1 cellular context compared by ENCODE assay signal in genomic region chr6:17725083-17725482, GRCh38.
TF ChIP-seq lines count a peak whose summit lies in the region.

No MANE protein-coding gene starts in this region.

TF ChIP-seq in HepG2, 621 proteins besides CTCF, POLR2A, EP300 and RAD21 (continued from another document and continues in another):
- TF ChIP-seq, protein P1, sequence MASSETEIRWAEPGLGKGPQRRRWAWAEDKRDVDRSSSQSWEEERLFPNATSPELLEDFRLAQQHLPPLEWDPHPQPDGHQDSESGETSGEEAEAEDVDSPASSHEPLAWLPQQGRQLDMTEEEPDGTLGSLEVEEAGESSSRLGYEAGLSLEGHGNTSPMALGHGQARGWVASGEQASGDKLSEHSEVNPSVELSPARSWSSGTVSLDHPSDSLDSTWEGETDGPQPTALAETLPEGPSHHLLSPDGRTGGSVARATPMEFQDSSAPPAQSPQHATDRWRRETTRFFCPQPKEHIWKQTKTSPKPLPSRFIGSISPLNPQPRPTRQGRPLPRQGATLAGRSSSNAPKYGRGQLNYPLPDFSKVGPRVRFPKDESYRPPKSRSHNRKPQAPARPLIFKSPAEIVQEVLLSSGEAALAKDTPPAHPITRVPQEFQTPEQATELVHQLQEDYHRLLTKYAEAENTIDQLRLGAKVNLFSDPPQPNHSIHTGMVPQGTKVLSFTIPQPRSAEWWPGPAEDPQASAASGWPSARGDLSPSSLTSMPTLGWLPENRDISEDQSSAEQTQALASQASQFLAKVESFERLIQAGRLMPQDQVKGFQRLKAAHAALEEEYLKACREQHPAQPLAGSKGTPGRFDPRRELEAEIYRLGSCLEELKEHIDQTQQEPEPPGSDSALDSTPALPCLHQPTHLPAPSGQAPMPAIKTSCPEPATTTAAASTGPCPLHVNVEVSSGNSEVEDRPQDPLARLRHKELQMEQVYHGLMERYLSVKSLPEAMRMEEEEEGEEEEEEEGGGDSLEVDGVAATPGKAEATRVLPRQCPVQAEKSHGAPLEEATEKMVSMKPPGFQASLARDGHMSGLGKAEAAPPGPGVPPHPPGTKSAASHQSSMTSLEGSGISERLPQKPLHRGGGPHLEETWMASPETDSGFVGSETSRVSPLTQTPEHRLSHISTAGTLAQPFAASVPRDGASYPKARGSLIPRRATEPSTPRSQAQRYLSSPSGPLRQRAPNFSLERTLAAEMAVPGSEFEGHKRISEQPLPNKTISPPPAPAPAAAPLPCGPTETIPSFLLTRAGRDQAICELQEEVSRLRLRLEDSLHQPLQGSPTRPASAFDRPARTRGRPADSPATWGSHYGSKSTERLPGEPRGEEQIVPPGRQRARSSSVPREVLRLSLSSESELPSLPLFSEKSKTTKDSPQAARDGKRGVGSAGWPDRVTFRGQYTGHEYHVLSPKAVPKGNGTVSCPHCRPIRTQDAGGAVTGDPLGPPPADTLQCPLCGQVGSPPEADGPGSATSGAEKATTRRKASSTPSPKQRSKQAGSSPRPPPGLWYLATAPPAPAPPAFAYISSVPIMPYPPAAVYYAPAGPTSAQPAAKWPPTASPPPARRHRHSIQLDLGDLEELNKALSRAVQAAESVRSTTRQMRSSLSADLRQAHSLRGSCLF (CRISPR knock-in tag; IDR thresholded peaks at IDR 0.05; ENCODE audit: borderline replicate concordance): no peak
- TF ChIP-seq ZNF562 (CRISPR knock-in tag; IDR thresholded peaks at IDR 0.05; ENCODE audit: borderline replicate concordance) (no peak), ARHGAP35 (CRISPR knock-in tag; IDR thresholded peaks at IDR 0.05; ENCODE audit: borderline replicate concordance) (no peak), BCLAF1 (IDR thresholded peaks at IDR 0.05) (no peak), ZNF543 (CRISPR knock-in tag; IDR thresholded peaks at IDR 0.05) (no peak), ZKSCAN8 (CRISPR knock-in tag; IDR thresholded peaks at IDR 0.05; ENCODE audit: borderline replicate concordance) (no peak), U2AF1 (optimal IDR thresholded peaks at IDR 0.05; ENCODE audit: low read depth, low read length) (no peak), MTF2 (CRISPR knock-in tag; IDR thresholded peaks at IDR 0.05; ENCODE audit: borderline replicate concordance) (no peak), FLYWCH1 (CRISPR knock-in tag; IDR thresholded peaks at IDR 0.05) (no peak), DPF2 (CRISPR knock-in tag; IDR thresholded peaks at IDR 0.05; ENCODE audit: borderline replicate concordance, low read depth) (no peak), WIZ (CRISPR knock-in tag; IDR thresholded peaks at IDR 0.05) (no peak), HMGXB3 (CRISPR knock-in tag; IDR thresholded peaks at IDR 0.05; ENCODE audit: borderline replicate concordance) (no peak), SKI (IDR thresholded peaks at IDR 0.05; ENCODE audit: partially characterized antibody) (no peak), ZBTB43 (CRISPR knock-in tag; conservative IDR thresholded peaks at IDR 0.05) (no peak), MXI1 (IDR thresholded peaks at IDR 0.05; ENCODE audit: borderline replicate concordance, low read depth, low read length) (no peak; the same call in 2 of the 3 replicates), RNF219 (CRISPR knock-in tag; IDR thresholded peaks at IDR 0.05) (no peak), MEF2D (CRISPR knock-in tag; IDR thresholded peaks at IDR 0.05) (no peak), ZNF256 (CRISPR knock-in tag; conservative IDR thresholded peaks at IDR 0.05) (no peak), ZNF362 (CRISPR knock-in tag; IDR thresholded peaks at IDR 0.05; ENCODE audit: borderline replicate concordance) (no peak), TMF1 (CRISPR knock-in tag; IDR thresholded peaks at IDR 0.05; ENCODE audit: low read depth) (no peak), HNF4A (CRISPR knock-in tag; IDR thresholded peaks at IDR 0.05) (peak; percentile 69), TCF7L2 (IDR thresholded peaks at IDR 0.05; ENCODE audit: low read depth, low read length) (no peak), ZNF761 (CRISPR knock-in tag; conservative IDR thresholded peaks at IDR 0.05) (no peak), ZBTB38 (CRISPR knock-in tag; IDR thresholded peaks at IDR 0.05) (peak; percentile 57; the same call in 1 of the 2 replicates), SAFB2 (CRISPR knock-in tag; IDR thresholded peaks at IDR 0.05; ENCODE audit: borderline replicate concordance, low read depth) (no peak), ZNF382 (CRISPR knock-in tag; IDR thresholded peaks at IDR 0.05; ENCODE audit: borderline replicate concordance) (no peak)
- TF ChIP-seq, protein P2, sequence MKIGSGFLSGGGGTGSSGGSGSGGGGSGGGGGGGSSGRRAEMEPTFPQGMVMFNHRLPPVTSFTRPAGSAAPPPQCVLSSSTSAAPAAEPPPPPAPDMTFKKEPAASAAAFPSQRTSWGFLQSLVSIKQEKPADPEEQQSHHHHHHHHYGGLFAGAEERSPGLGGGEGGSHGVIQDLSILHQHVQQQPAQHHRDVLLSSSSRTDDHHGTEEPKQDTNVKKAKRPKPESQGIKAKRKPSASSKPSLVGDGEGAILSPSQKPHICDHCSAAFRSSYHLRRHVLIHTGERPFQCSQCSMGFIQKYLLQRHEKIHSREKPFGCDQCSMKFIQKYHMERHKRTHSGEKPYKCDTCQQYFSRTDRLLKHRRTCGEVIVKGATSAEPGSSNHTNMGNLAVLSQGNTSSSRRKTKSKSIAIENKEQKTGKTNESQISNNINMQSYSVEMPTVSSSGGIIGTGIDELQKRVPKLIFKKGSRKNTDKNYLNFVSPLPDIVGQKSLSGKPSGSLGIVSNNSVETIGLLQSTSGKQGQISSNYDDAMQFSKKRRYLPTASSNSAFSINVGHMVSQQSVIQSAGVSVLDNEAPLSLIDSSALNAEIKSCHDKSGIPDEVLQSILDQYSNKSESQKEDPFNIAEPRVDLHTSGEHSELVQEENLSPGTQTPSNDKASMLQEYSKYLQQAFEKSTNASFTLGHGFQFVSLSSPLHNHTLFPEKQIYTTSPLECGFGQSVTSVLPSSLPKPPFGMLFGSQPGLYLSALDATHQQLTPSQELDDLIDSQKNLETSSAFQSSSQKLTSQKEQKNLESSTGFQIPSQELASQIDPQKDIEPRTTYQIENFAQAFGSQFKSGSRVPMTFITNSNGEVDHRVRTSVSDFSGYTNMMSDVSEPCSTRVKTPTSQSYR (CRISPR knock-in tag; IDR thresholded peaks at IDR 0.05; ENCODE audit: borderline replicate concordance): no peak
- TF ChIP-seq, protein P3, sequence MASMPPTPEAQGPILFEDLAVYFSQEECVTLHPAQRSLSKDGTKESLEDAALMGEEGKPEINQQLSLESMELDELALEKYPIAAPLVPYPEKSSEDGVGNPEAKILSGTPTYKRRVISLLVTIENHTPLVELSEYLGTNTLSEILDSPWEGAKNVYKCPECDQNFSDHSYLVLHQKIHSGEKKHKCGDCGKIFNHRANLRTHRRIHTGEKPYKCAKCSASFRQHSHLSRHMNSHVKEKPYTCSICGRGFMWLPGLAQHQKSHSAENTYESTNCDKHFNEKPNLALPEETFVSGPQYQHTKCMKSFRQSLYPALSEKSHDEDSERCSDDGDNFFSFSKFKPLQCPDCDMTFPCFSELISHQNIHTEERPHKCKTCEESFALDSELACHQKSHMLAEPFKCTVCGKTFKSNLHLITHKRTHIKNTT (CRISPR knock-in tag; IDR thresholded peaks at IDR 0.05): no peak
- TF ChIP-seq, protein P4, sequence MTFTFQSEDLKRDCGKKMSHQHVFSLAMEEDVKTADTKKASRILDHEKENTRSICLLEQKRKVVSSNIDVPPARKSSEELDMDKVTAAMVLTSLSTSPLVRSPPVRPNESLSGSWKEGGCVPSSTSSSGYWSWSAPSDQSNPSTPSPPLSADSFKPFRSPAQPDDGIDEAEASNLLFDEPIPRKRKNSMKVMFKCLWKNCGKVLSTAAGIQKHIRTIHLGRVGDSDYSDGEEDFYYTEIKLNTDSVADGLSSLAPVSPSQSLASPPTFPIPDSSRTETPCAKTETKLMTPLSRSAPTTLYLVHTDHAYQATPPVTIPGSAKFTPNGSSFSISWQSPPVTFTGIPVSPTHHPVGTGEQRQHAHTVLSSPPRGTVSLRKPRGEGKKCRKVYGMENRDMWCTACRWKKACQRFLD (CRISPR knock-in tag; IDR thresholded peaks at IDR 0.05; ENCODE audit: borderline replicate concordance): no peak
- TF ChIP-seq, protein P5, sequence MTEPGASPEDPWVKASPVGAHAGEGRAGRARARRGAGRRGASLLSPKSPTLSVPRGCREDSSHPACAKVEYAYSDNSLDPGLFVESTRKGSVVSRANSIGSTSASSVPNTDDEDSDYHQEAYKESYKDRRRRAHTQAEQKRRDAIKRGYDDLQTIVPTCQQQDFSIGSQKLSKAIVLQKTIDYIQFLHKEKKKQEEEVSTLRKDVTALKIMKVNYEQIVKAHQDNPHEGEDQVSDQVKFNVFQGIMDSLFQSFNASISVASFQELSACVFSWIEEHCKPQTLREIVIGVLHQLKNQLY (CRISPR knock-in tag; IDR thresholded peaks at IDR 0.05): peak; percentile 25; the same call in 1 of the 2 replicates
- TF ChIP-seq, protein P6, sequence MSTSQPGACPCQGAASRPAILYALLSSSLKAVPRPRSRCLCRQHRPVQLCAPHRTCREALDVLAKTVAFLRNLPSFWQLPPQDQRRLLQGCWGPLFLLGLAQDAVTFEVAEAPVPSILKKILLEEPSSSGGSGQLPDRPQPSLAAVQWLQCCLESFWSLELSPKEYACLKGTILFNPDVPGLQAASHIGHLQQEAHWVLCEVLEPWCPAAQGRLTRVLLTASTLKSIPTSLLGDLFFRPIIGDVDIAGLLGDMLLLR (CRISPR knock-in tag; IDR thresholded peaks at IDR 0.05): no peak
